ENCODE assay signal across 30 cellular contexts in the genomic region with DNA sequence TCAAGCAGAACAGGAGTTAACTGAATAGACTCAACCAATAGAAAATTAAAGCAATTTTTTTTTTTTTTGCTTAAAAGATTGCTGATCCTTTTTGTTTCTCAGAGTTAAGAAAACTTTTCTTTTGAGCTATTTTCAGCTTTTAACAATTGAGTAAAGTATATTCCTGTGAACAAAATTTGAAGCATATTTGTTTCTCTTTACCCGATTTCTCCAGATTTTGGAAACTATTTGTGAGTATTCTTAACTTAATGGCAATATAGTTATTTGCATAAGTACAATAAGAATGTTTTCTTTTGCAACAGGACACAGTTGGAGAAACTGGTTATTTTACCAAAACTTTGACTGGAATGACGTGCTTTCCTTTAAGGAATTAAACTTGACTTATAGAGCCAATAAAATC.
"Had no signal": no experiment of that assay in that cellular context is flagged by ENCODE, and none has a peak within 500 bp of the region (broad histone marks: within the 10 kb centered on the region; RNA-seq: fewer than 3 reads in every experiment).

No MANE protein-coding gene starts in this region.

- H3K27me3 ChIP-seq: brain microvascular endothelial cell, dorsolateral prefrontal cortex, foreskin keratinocyte, gastrocnemius medialis, heart left ventricle had no signal

- H3K4me1 ChIP-seq: gastrocnemius medialis had no signal

- H3K27ac ChIP-seq: brain microvascular endothelial cell, coronary artery, dorsolateral prefrontal cortex, foreskin keratinocyte, gastrocnemius medialis, heart left ventricle, VCaP had no signal

- H3K4me3 ChIP-seq: coronary artery, dorsolateral prefrontal cortex, gastrocnemius medialis, heart left ventricle had no signal

- FAIRE-seq: astrocyte, bronchial epithelial cell had no signal

- H3K36me3 ChIP-seq: brain microvascular endothelial cell, gastrocnemius medialis, heart left ventricle had no signal

- ATAC-seq: activated naive CD4-positive, alpha-beta T cell treated with anti-CD3 and anti-CD28 coated beads, Interleukin-2, amount 50 U/mL, for 72 hours; activated T-cell treated with anti-CD3 and anti-CD28 coated beads, Interleukin-2, amount 50 U/mL, for 72 hours; esophagus mucosa; foreskin keratinocyte; gastrocnemius medialis; heart left ventricle; WTC11 had no signal

- DNase-seq: activated CD4-positive, alpha-beta memory T cell treated with anti-CD3 and anti-CD28 coated beads, Interleukin-2, amount 10 ng/mL, durations not matched to agents 7 days and 5 days; activated CD4-positive, alpha-beta T cell treated with anti-CD3 and anti-CD28 coated beads for 1 hour; activated CD4-positive, alpha-beta T cell treated with anti-CD3 and anti-CD28 coated beads for 4 hours; activated CD4-positive, alpha-beta T cell treated with anti-CD3 and anti-CD28 coated beads, Interleukin-2, amount 10 ng/mL, durations not matched to agents 7 days and 5 days; activated CD4-positive, alpha-beta T cell treated with anti-CD3 and anti-CD28 coated beads, Interleukin-2, amount 50 U/mL, for 4 hours; activated CD8-positive, alpha-beta memory T cell treated with anti-CD3 and anti-CD28 coated beads, Interleukin-2, amount 50 U/mL, for 48 hours; activated gamma-delta T cell; activated naive CD4-positive, alpha-beta T cell; activated naive CD4-positive, alpha-beta T cell treated with anti-CD3 and anti-CD28 coated beads, Interleukin-2, amount 10 ng/mL, durations not matched to agents 7 days and 5 days; activated naive CD8-positive, alpha-beta T cell treated with anti-CD3 and anti-CD28 coated beads, Interleukin-2, amount 10 ng/mL, durations not matched to agents 7 days and 5 days; activated T-cell treated with anti-CD3 and anti-CD28 coated beads for 4 hours; activated T-cell treated with anti-CD3 and anti-CD28 coated beads, Interleukin-2, amount 50 U/mL, for 24 hours; activated T-cell treated with anti-CD3 and anti-CD28 coated beads, Interleukin-2, amount 50 U/mL, for 72 hours; anterior cingulate cortex; brain microvascular endothelial cell; dorsolateral prefrontal cortex; effector memory CD4-positive, alpha-beta T cell; endodermal cell; foreskin keratinocyte; gastrocnemius medialis; glutamatergic neuron; heart left ventricle; T-helper 9 cell had no signal
